18 cellular contexts compared by ENCODE assay signal in genomic region chr2:142544173-142544572, GRCh38.
"Had no signal": no experiment of that assay in that cellular context is flagged by ENCODE, and none has a peak within 500 bp of the region (broad histone marks: within the 10 kb centered on the region; RNA-seq: fewer than 3 reads in every experiment).

No MANE protein-coding gene starts in this region.

- H3K36me3 ChIP-seq: SJCRH30 had no signal

- H3K9me3 ChIP-seq: SJCRH30 had no signal

- H3K4me3 ChIP-seq: K562, SJCRH30 had no signal

- H3K27ac ChIP-seq: KMS-11, SJCRH30 had no signal

- FAIRE-seq: K562 had no signal

- H3K4me1 ChIP-seq: SJCRH30 had no signal

- H3K9ac ChIP-seq: KMS-11 had no signal

- DNase-seq: Kasumi-1, MM.1S, NCI-H1092 treated with DMSO at 0.1 percent for 48 hours, NCI-H1436, NCI-H187, NCI-H2029, NCI-H2081 treated with DMSO at 0.1 percent for 48 hours, NCI-H2171, NCI-H226, NCI-H510A, NCI-H524 treated with DMSO at 0.1 percent for 48 hours, NCI-H69, NCI-H774, PC-3, SHP77 treated with DMSO at 0.1 percent for 48 hours, SJCRH30 had no signal

- H3K27me3 ChIP-seq: SJCRH30 had no signal

- H3K4me2 ChIP-seq: KMS-11 had no signal
